Comparison of ENCODE assay signal across 18 cellular contexts in the genomic region with DNA sequence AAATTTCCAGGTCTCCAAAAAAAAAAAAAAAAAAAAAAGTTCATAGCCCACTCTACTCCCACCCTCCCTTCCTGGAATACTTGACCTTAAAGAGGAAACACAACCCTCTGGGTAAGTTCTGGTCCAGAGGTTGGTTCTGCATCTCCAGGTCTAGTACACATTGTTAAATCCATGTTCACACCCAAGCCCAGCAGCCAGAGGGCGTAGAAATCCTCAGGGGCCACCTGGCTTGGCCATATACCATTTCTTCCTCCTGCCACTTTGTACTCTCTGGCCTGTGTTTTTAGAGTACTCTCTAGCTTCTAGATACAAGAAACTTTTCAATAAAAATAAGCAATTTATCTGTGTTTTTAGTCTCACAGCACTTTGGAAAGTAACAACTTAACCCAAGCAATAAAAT.
DNase-seq lines count a peak whose midpoint lies in the region; ATAC-seq, FAIRE-seq and TF ChIP-seq lines count a peak whose summit lies in the region.
"Had no signal": no experiment of that assay in that cellular context is flagged by ENCODE, and none has a peak within 500 bp of the region (broad histone marks: within the 10 kb centered on the region; RNA-seq: fewer than 3 reads in every experiment).

No MANE protein-coding gene starts in this region.

- no peak overlapping the region for H3K9ac ChIP-seq in DND-41 (ENCODE audit: low read depth, low read length)
- H3K9ac ChIP-seq in K562 (ENCODE audit: insufficient read depth in 1 of 2, low read depth in 2 of 2, low read length in 2 of 2) = no peak overlapping the region

- no peaks in the 10 kb centered on the region for H3F3A ChIP-seq in GM23338 (replicated peaks; ENCODE audit: low read depth)

- no peak overlapping the region for H3K4me3 Mint-ChIP-seq in GM23338
- H3K4me3 Mint-ChIP-seq in activated CD4-positive, alpha-beta T cell treated with anti-CD3 and anti-CD28 coated beads, Interleukin-2, amount 10 ng/mL, durations not matched to agents 24 days and 14 days = no peak overlapping the region
- no peak overlapping the region for H3K4me3 Mint-ChIP-seq in WTC11
- H3K4me3 Mint-ChIP-seq: CD14-positive monocyte; CD8-positive, alpha-beta T cell had no signal

- DNase-seq in DND-41 (no peak), GM23338 (ENCODE audit: low spot score) (no peak), K562 (ENCODE audit: extremely low read depth in 1 of 4, low spot score in 3 of 4) (peak in 1 of 4 experiments; percentile 21), iPS-NIHi11 (ENCODE audit: low spot score) (peak; percentile 9), WTC11 (ENCODE audit: low spot score) (no peak), iPS-NIHi7 (ENCODE audit: extremely low spot score) (no peak), stomach (no peak)
- no peak for DNase-seq in activated CD4-positive, alpha-beta T cell treated with anti-CD3 and anti-CD28 coated beads, Interleukin-2, amount 10 ng/mL, durations not matched to agents 24 days and 14 days
- DNase-seq: CD8-positive, alpha-beta T cell; COR-L47; DMS53; GOT3; HCEC 1CT had no signal

- TF ChIP-seq RAD21 in K562 (CRISPR knock-in tag; conservative IDR thresholded peaks at IDR 0.05 in 1 of 2, IDR thresholded peaks at IDR 0.05 in 1 of 2) = peak in 1 of 2 experiments; percentile 28; a peak in 2 of 4 replicates

- H3K27ac Mint-ChIP-seq in GM23338 (no peak overlapping the region), WTC11 (no peak overlapping the region)
- no peak overlapping the region for H3K27ac Mint-ChIP-seq in activated CD4-positive, alpha-beta T cell treated with anti-CD3 and anti-CD28 coated beads, Interleukin-2, amount 10 ng/mL, durations not matched to agents 24 days and 14 days
- H3K27ac Mint-ChIP-seq: CD14-positive monocyte; CD8-positive, alpha-beta T cell had no signal

- FAIRE-seq in K562 (lab: Jason Lieb, UNC) = no peak
- FAIRE-seq: A549, D721Med, GM12878 had no signal

- ATAC-seq in DND-41 (ENCODE audit: insufficient read depth, low read depth) = no peak
- no peak; the same call in 2 of the 3 replicates for ATAC-seq in GM23338
- peak; percentile 82 for ATAC-seq in K562
- ATAC-seq in WTC11 = no peak
- ATAC-seq: A549; CD8-positive, alpha-beta T cell; GM12878 had no signal

- H3K27me3 Mint-ChIP-seq in GM23338 (ENCODE audit: insufficient read depth, low read depth, poor library complexity) (no peaks in the 10 kb centered on the region), WTC11 (ENCODE audit: low read depth) (no peaks in the 10 kb centered on the region)
- no peaks in the 10 kb centered on the region for H3K27me3 Mint-ChIP-seq in activated CD4-positive, alpha-beta T cell treated with anti-CD3 and anti-CD28 coated beads, Interleukin-2, amount 10 ng/mL, durations not matched to agents 24 days and 14 days

- CTCF ChIA-PET in K562 (lab: Yijun Ruan, JAX; ENCODE audit: low intra/inter-chr PET ratio) (interaction anchor here (0.7 kb wide), 1 partner anchor 235 kb away, joined by 3 read pairs; the partner anchor contains the start of gene AP4B1), WTC11 (lab: Charles Lee) (interaction anchor here (0.6 to 0.7 kb wide), 3 partner anchors 234 to 451 kb away, joined by 3 read pairs; no protein-coding TSS in a partner anchor)

- H3K9me3 Mint-ChIP-seq in GM23338 (no peaks in the 10 kb centered on the region), WTC11 (no peaks in the 10 kb centered on the region; the same call in 1 of the 2 replicates)
- no peaks in the 10 kb centered on the region for H3K9me3 Mint-ChIP-seq in activated CD4-positive, alpha-beta T cell treated with anti-CD3 and anti-CD28 coated beads, Interleukin-2, amount 10 ng/mL, durations not matched to agents 24 days and 14 days
- H3K9me3 Mint-ChIP-seq: CD8-positive, alpha-beta T cell had no signal

- 60% methylated on average over 1 of the region's 1 CpG for WGBS in K562 (ENCODE audit: insufficient coverage, low coverage, missing lambda C conversion rate)
- 83 to 93% (median 89%) methylated on average over 1 of the region's 1 CpG for WGBS in stomach, 5 donors

- H3K36me3 ChIP-seq in DND-41 (ENCODE audit: insufficient read depth, low read length) = no peaks in the 10 kb centered on the region
- no peaks in the 10 kb centered on the region for H3K36me3 ChIP-seq in GM23338 (ENCODE audit: insufficient read depth)
- H3K36me3 ChIP-seq in K562 (ENCODE audit: control insufficient read depth, insufficient read depth, low read length) = no peaks in the 10 kb centered on the region
- H3K36me3 ChIP-seq in stomach = peaks cover 0 to 40% (median 26%) of the 10 kb centered on the region in 4 donors

- H3K4me2 ChIP-seq in DND-41 (ENCODE audit: insufficient read depth, low read length) (no peak overlapping the region), GM23338 (no peak overlapping the region), K562 (ENCODE audit: insufficient read depth, low read length) (no peak overlapping the region)
- H3K4me2 ChIP-seq: A549 had no signal

- H3K36me3 Mint-ChIP-seq in GM23338 (ENCODE audit: low read depth) (no peaks in the 10 kb centered on the region), WTC11 (no peaks in the 10 kb centered on the region)
- no peaks in the 10 kb centered on the region for H3K36me3 Mint-ChIP-seq in activated CD4-positive, alpha-beta T cell treated with anti-CD3 and anti-CD28 coated beads, Interleukin-2, amount 10 ng/mL, durations not matched to agents 24 days and 14 days (ENCODE audit: low read depth)
- H3K36me3 Mint-ChIP-seq: CD8-positive, alpha-beta T cell had no signal

- H3K27me3 ChIP-seq in DND-41 (ENCODE audit: insufficient read depth, low read length, poor library complexity) = no peaks in the 10 kb centered on the region
- no peaks in the 10 kb centered on the region for H3K27me3 ChIP-seq in GM23338 (ENCODE audit: insufficient read depth)
- H3K27me3 ChIP-seq in K562 (ENCODE audit: control insufficient read depth in 2 of 2, insufficient read depth in 2 of 2, low read length in 2 of 2) = no peaks in the 10 kb centered on the region
- no peaks in the 10 kb centered on the region for H3K27me3 ChIP-seq in stomach

- H3K9me3 ChIP-seq in DND-41 (ENCODE audit: insufficient read depth, low read length, severe bottlenecking) (no peaks in the 10 kb centered on the region), K562 (replicated peaks; ENCODE audit: control insufficient read depth, insufficient read depth, low read depth, low read length) (no peaks in the 10 kb centered on the region), stomach (no peaks in the 10 kb centered on the region)
- H3K9me3 ChIP-seq: A549 had no signal

- H2AFZ ChIP-seq in DND-41 (ENCODE audit: low read depth, low read length) = no peak overlapping the region
- no peak overlapping the region for H2AFZ ChIP-seq in GM23338
- no peak overlapping the region for H2AFZ ChIP-seq in K562 (ENCODE audit: low read depth, low read length)

- intact Hi-C loops in K562 (cut with micrococcal nuclease) = no loop called here
- intact Hi-C loops in activated CD4-positive, alpha-beta T cell treated with anti-CD3 and anti-CD28 coated beads, Interleukin-2, amount 10 ng/mL, durations not matched to agents 24 days and 14 days (cut with micrococcal nuclease) = loop anchor here (10.0 kb wide), 1 partner anchor 275 kb away; the partner anchor contains the start of gene MAGI3
- intact Hi-C loops in stomach (cut with DNase I; ENCODE audit: low total_unique reads) = loop anchor here (10.0 kb wide), 1 partner anchor 535 kb away; no protein-coding TSS in a partner anchor

- H3K27ac ChIP-seq in DND-41 (ENCODE audit: low read length) = no peak overlapping the region
- H3K27ac ChIP-seq in GM23338 (ENCODE audit: low read depth) = no peak overlapping the region
- H3K27ac ChIP-seq in K562 (ENCODE audit: extremely low read depth, low read depth, low read length) = no peak overlapping the region
- no peak overlapping the region for H3K27ac ChIP-seq in stomach
- H3K27ac ChIP-seq: A549, HL-60 had no signal

- H3K4me1 Mint-ChIP-seq in GM23338 = no peaks in the 10 kb centered on the region
- peaks cover 2% of the 10 kb centered on the region for H3K4me1 Mint-ChIP-seq in activated CD4-positive, alpha-beta T cell treated with anti-CD3 and anti-CD28 coated beads, Interleukin-2, amount 10 ng/mL, durations not matched to agents 24 days and 14 days
- no peaks in the 10 kb centered on the region for H3K4me1 Mint-ChIP-seq in WTC11

- H4K20me1 ChIP-seq in DND-41 (ENCODE audit: insufficient read depth, low read length) (no peaks in the 10 kb centered on the region), GM23338 (replicated peaks; ENCODE audit: insufficient read depth) (no peaks in the 10 kb centered on the region), K562 (replicated peaks; ENCODE audit: control insufficient read depth, insufficient read depth, low read length) (no peaks in the 10 kb centered on the region)

- no peak overlapping the region for H3K4me3 ChIP-seq in DND-41 (ENCODE audit: low read depth in 1 of 2, low read length in 2 of 2)
- H3K4me3 ChIP-seq in GM23338 = no peak overlapping the region
- no peak overlapping the region for H3K4me3 ChIP-seq in K562
- H3K4me3 ChIP-seq in stomach = no peak overlapping the region
- H3K4me3 ChIP-seq: A549, GM12878 had no signal

- TF ChIP-seq POLR2A in K562 (conservative IDR thresholded peaks at IDR 0.05) = no peak
- TF ChIP-seq POLR2A in stomach (IDR thresholded peaks at IDR 0.05) = no peak

- H3K4me1 ChIP-seq in DND-41 (ENCODE audit: insufficient read depth, low read length) (no peaks in the 10 kb centered on the region), GM23338 (ENCODE audit: insufficient read depth) (no peaks in the 10 kb centered on the region), K562 (replicated peaks in 1 of 2; ENCODE audit: control insufficient read depth in 2 of 2, insufficient read depth in 2 of 2, low read length in 2 of 2) (no peaks in the 10 kb centered on the region; a peak in 1 of 5 replicates), stomach (peaks cover 0 to 5% (median 0%) of the 10 kb centered on the region in 4 donors)

- no peaks in the 10 kb centered on the region for H3K9me1 ChIP-seq in K562 (ENCODE audit: control insufficient read depth, insufficient read depth, low read length)

- TF ChIP-seq EP300 in K562 (IDR thresholded peaks at IDR 0.05; ENCODE audit: low read length) (no peak), stomach (IDR thresholded peaks at IDR 0.05) (no peak)

- no peaks in the 10 kb centered on the region for H3K9me2 ChIP-seq in GM23338 (ENCODE audit: insufficient read depth)

- in situ Hi-C loops in K562 (cut with MboI) = no loop called here

- TF ChIP-seq CTCF in DND-41 (IDR thresholded peaks at IDR 0.05; ENCODE audit: borderline replicate concordance, extremely low read depth, low read length, poor library complexity, severe bottlenecking) = peak; percentile 11
- peak; percentile 16 to 48; a peak in 3 of 4 replicates for TF ChIP-seq CTCF in GM23338 (conservative IDR thresholded peaks at IDR 0.05; ENCODE audit: low read depth in 2 of 2)
- peak; percentile 34 to 48 (median 38); a peak in 5 of 6 replicates for TF ChIP-seq CTCF in K562 (IDR thresholded peaks at IDR 0.05 in 2 of 3, conservative IDR thresholded peaks at IDR 0.05 in 1 of 3; ENCODE audit: insufficient read depth in 2 of 3, low read depth in 1 of 3, low read length in 3 of 3)
- TF ChIP-seq CTCF in WTC11 (IDR thresholded peaks at IDR 0.05) = no peak
- no peak for TF ChIP-seq CTCF in stomach (IDR thresholded peaks at IDR 0.05)

- POLR2A ChIA-PET in K562 (lab: Yijun Ruan, JAX) (interaction anchor here (1.3 to 1.7 kb wide), 2 partner anchors 11 kb away, joined by 3 to 5 read pairs; no protein-coding TSS in a partner anchor), WTC11 (lab: Charles Lee) (no interaction called here)

- H3K79me2 ChIP-seq in DND-41 (ENCODE audit: insufficient read depth, low read length) (no peaks in the 10 kb centered on the region), GM23338 (replicated peaks; ENCODE audit: insufficient read depth) (no peaks in the 10 kb centered on the region), K562 (ENCODE audit: control insufficient read depth, insufficient read depth, low read length) (no peaks in the 10 kb centered on the region)

- no TSS peak for BruUV-seq in K562 (replicated peaks; lab: Mats Ljungman, UMichigan)

Comparison
In these comparisons a context has a peak if more than half of its experiments do, and no peak if none do; other contexts are left out.
1. CTCF ChIP-seq: peak in DND-41 (single experiment), GM23338 (2 of 2) and K562 (3 of 3); none in WTC11 (single experiment) and stomach (0 of 7).